23 cellular contexts compared by ENCODE assay signal in genomic region chr15:27770769-27771554, GRCh38.
"Had no signal": no experiment of that assay in that cellular context is flagged by ENCODE, and none has a peak within 500 bp of the region (broad histone marks: within the 10 kb centered on the region; RNA-seq: fewer than 3 reads in every experiment).

No MANE protein-coding gene starts in this region.

- H3K36me3 ChIP-seq: esophagus muscularis mucosa, gastroesophageal sphincter, heart left ventricle, left lung, lower lobe of right lung had no signal

- H3K4me3 Mint-ChIP-seq: immature natural killer cell, mesothelial cell of epicardium had no signal

- H3K4me3 ChIP-seq: coronary artery, dorsolateral prefrontal cortex, esophagus muscularis mucosa, gastroesophageal sphincter, heart left ventricle, hepatocyte, left lung, lower lobe of right lung, mucosa of descending colon had no signal

- DNase-seq: dermis blood vessel endothelial cell; dorsolateral prefrontal cortex; effector CD4-positive, alpha-beta T cell; effector memory CD4-positive, alpha-beta T cell; foreskin keratinocyte; heart left ventricle; hypothalamus; immature natural killer cell; left cardiac atrium; left lung; left ventricle myocardium superior; lower lobe of right lung; mesenchymal stem cell; mucosa of descending colon had no signal

- H3K9me3 ChIP-seq: lower lobe of right lung had no signal

- H3K27me3 ChIP-seq: dorsolateral prefrontal cortex, esophagus muscularis mucosa, foreskin keratinocyte, gastroesophageal sphincter, heart left ventricle, hepatocyte, left lung had no signal

- H3K27ac Mint-ChIP-seq: immature natural killer cell, mesothelial cell of epicardium had no signal

- H3K36me3 Mint-ChIP-seq: mesothelial cell of epicardium had no signal

- H3K27ac ChIP-seq: coronary artery, esophagus muscularis mucosa, foreskin keratinocyte, gastroesophageal sphincter, heart left ventricle, hepatocyte, left lung, lower lobe of right lung had no signal

- H3K79me2 ChIP-seq: hepatocyte had no signal

- H3K4me1 Mint-ChIP-seq: immature natural killer cell, mesothelial cell of epicardium had no signal

- H2AFZ ChIP-seq: hepatocyte had no signal

- FAIRE-seq: colon, endothelial cell of umbilical vein, frontal cortex, keratinocyte had no signal

- H3K4me1 ChIP-seq: esophagus muscularis mucosa, foreskin keratinocyte, gastroesophageal sphincter, heart left ventricle, left lung, lower lobe of right lung had no signal

- ATAC-seq: foreskin keratinocyte, gastroesophageal sphincter, heart left ventricle, left cardiac atrium, left lung, left ventricle myocardium superior, lower lobe of right lung, mucosa of descending colon had no signal

- H3K4me2 ChIP-seq: hepatocyte had no signal
